Comparison of ENCODE assay signal across 28 cellular contexts in genomic region chr12:115030017-115030416, GRCh38.
"Had no signal": no experiment of that assay in that cellular context is flagged by ENCODE, and none has a peak within 500 bp of the region (broad histone marks: within the 10 kb centered on the region; RNA-seq: fewer than 3 reads in every experiment).

No MANE protein-coding gene starts in this region.

- H3K4me1 Mint-ChIP-seq: endodermal cell had no signal

- H3K27me3 ChIP-seq: colonic mucosa, esophagus muscularis mucosa, esophagus squamous epithelium, gastrocnemius medialis, heart left ventricle had no signal

- H3K27ac Mint-ChIP-seq: dendritic cell treated with granulocyte-macrophage colony-stimulating factor and Interleukin-4, amounts not matched to agents 40 ng/mL and 50 ng/mL, for 4 days; effector memory CD8-positive, alpha-beta T cell; endodermal cell had no signal

- H3K4me3 ChIP-seq: colonic mucosa, coronary artery, dorsolateral prefrontal cortex, esophagus muscularis mucosa, esophagus squamous epithelium, gastrocnemius medialis, gastroesophageal sphincter, heart left ventricle had no signal

- ATAC-seq: effector memory CD8-positive, alpha-beta T cell; esophagus mucosa; foreskin keratinocyte; gastrocnemius medialis; gastroesophageal sphincter; heart left ventricle had no signal

- H3K27me3 Mint-ChIP-seq: dendritic cell treated with granulocyte-macrophage colony-stimulating factor and Interleukin-4, amounts not matched to agents 40 ng/mL and 50 ng/mL, for 4 days; effector memory CD8-positive, alpha-beta T cell had no signal

- H3K9me3 Mint-ChIP-seq: dendritic cell treated with granulocyte-macrophage colony-stimulating factor and Interleukin-4, amounts not matched to agents 40 ng/mL and 50 ng/mL, for 4 days; endodermal cell had no signal

- DNase-seq: colonic mucosa; cortex of kidney; dermis blood vessel endothelial cell; dorsolateral prefrontal cortex; effector CD4-positive, alpha-beta T cell; effector CD8-positive, alpha-beta T cell; effector memory CD4-positive, alpha-beta T cell; effector memory CD8-positive, alpha-beta T cell; endodermal cell; erythroblast; esophagus squamous epithelium; foreskin fibroblast; foreskin keratinocyte; foreskin melanocyte; gastrocnemius medialis; glutamatergic neuron; head of caudate nucleus; heart left ventricle had no signal

- FAIRE-seq: colon, endometrium, endothelial cell of umbilical vein, frontal cortex had no signal

- H3K9me3 ChIP-seq: colonic mucosa, esophagus muscularis mucosa, esophagus squamous epithelium, gastrocnemius medialis, gastroesophageal sphincter, heart left ventricle had no signal

- H3K27ac ChIP-seq: colonic mucosa, coronary artery, dorsolateral prefrontal cortex, epithelial cell of prostate, esophagus muscularis mucosa, esophagus squamous epithelium, foreskin keratinocyte, gastrocnemius medialis, gastroesophageal sphincter, heart left ventricle had no signal

- H3K36me3 ChIP-seq: colonic mucosa, esophagus muscularis mucosa, esophagus squamous epithelium, gastrocnemius medialis, gastroesophageal sphincter, heart left ventricle had no signal

- H3K4me1 ChIP-seq: colonic mucosa, esophagus muscularis mucosa, esophagus squamous epithelium, foreskin keratinocyte, gastrocnemius medialis, gastroesophageal sphincter, heart left ventricle had no signal

- H3K4me3 Mint-ChIP-seq: dendritic cell treated with granulocyte-macrophage colony-stimulating factor and Interleukin-4, amounts not matched to agents 40 ng/mL and 50 ng/mL, for 4 days; effector memory CD8-positive, alpha-beta T cell; endodermal cell had no signal
